ENCODE assay signal across 9 cellular contexts in the genomic region with DNA sequence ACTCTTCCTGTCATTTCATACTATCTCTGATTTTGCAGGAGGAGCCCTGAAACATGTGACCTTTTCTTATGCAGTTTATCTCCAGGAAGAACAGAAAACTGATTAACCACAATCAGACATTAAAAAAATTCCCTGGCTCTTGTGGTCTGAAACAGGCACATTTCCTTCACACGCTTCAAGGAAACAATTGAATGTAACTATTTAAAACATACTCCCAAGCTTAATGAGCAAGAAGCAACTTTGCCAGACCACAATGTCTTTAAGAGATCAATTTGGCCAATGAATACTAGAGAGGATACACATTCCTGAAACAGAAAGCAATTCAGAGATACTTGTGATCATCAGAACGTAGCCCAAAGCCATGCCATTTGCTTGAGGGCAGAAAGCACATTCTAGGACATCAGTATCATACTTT.
DNase-seq lines count a peak whose midpoint lies in the region; ATAC-seq and TF ChIP-seq lines count a peak whose summit lies in the region.
"Had no signal": no experiment of that assay in that cellular context is flagged by ENCODE, and none has a peak within 500 bp of the region (broad histone marks: within the 10 kb centered on the region; RNA-seq: fewer than 3 reads in every experiment).

No MANE protein-coding gene starts in this region.

- H3K4me2 ChIP-seq in PC-3 (ENCODE audit: low read length): no peak overlapping the region

- H3K4me1 ChIP-seq in breast epithelium: peaks cover 0 to 8% of the 10 kb centered on the region in 2 donors
- H3K4me1 ChIP-seq in thoracic aorta (ENCODE audit: control insufficient read depth in 1 of 2, low read depth in 2 of 2): peaks cover 25 to 68% of the 10 kb centered on the region in 2 donors
- peaks cover 10% of the 10 kb centered on the region for H3K4me1 ChIP-seq in PC-3 (ENCODE audit: insufficient read depth, low read length)

- peaks cover 47% of the 10 kb centered on the region for H3K79me2 ChIP-seq in PC-3 (ENCODE audit: low read length)

- H3K27ac Mint-ChIP-seq in MCF 10A (ENCODE audit: low read depth, unreplicated experiment): peak overlapping the region; percentile 24

- no peak overlapping the region for H2AFZ ChIP-seq in PC-3 (ENCODE audit: low read length)

- CTCF ChIA-PET in MCF 10A (lab: Yijun Ruan, JAX) (no interaction called here), PC-3 (lab: Charles Lee) (no interaction called here)

- no peaks in the 10 kb centered on the region for H3K36me3 ChIP-seq in breast epithelium
- no peaks in the 10 kb centered on the region for H3K36me3 ChIP-seq in thoracic aorta
- H3K36me3 ChIP-seq in PC-3 (ENCODE audit: low read depth, low read length): no peaks in the 10 kb centered on the region

- BruUV-seq in MCF 10A (replicated peaks; lab: Mats Ljungman, UMichigan) (no TSS peak), PC-3 (replicated peaks; lab: Mats Ljungman, UMichigan) (no TSS peak)

- no peaks in the 10 kb centered on the region for H4K20me1 ChIP-seq in PC-3 (ENCODE audit: low read length)

- ATAC-seq in thoracic aorta (ENCODE audit: insufficient number of reproducible peaks, low FRiP score, low read depth): no peak
- ATAC-seq in GM21619 (IDR thresholded peaks at IDR 0.05; ENCODE audit: unreplicated experiment): no peak
- ATAC-seq in PC-3: no peak

- H3K9me3 ChIP-seq in breast epithelium: no peaks in the 10 kb centered on the region
- H3K9me3 ChIP-seq in thoracic aorta: no peaks in the 10 kb centered on the region
- H3K9me3 ChIP-seq in PC-3 (ENCODE audit: low read length): no peaks in the 10 kb centered on the region

- intact Hi-C loops in MCF 10A (cut with micrococcal nuclease): no loop called here
- intact Hi-C loops in breast epithelium (cut with DNase I; ENCODE audit: low total_unique reads): no loop called here
- intact Hi-C loops in PC-3 (cut with micrococcal nuclease): no loop called here

- peaks cover 11% of the 10 kb centered on the region for H3K4me1 Mint-ChIP-seq in MCF 10A (ENCODE audit: insufficient read depth, unreplicated experiment)

- H3K27me3 Mint-ChIP-seq in MCF 10A (ENCODE audit: insufficient read depth, unreplicated experiment): no peaks in the 10 kb centered on the region

- POLR2A ChIA-PET in MCF 10A (lab: Yijun Ruan, JAX): interaction anchor here (1.8 kb wide), 1 partner anchor 28 kb away, joined by 8 read pairs; no protein-coding TSS in a partner anchor
- POLR2A ChIA-PET in PC-3 (lab: Charles Lee; ENCODE audit: unreplicated experiment): no interaction called here

- H3K27ac ChIP-seq in breast epithelium: peak overlapping the region in 1 of 2 donors; percentile 3
- H3K27ac ChIP-seq in thoracic aorta: no peak overlapping the region
- H3K27ac ChIP-seq in PC-3 (ENCODE audit: low read length): no peak overlapping the region

- H3K36me3 Mint-ChIP-seq in MCF 10A (ENCODE audit: insufficient read depth, unreplicated experiment): peaks cover 3% of the 10 kb centered on the region

- H3K4me3 ChIP-seq in breast epithelium (no peak overlapping the region), thoracic aorta (peak overlapping the region; percentile 16), PC-3 (ENCODE audit: low read length) (no peak overlapping the region)
- H3K4me3 ChIP-seq in Jurkat, Clone E6-1 (ENCODE audit: low read length): no peak overlapping the region

- H3K27me3 ChIP-seq in breast epithelium: no peaks in the 10 kb centered on the region
- no peaks in the 10 kb centered on the region for H3K27me3 ChIP-seq in thoracic aorta (replicated peaks; ENCODE audit: insufficient read depth)
- H3K27me3 ChIP-seq in PC-3 (ENCODE audit: low read length): no peaks in the 10 kb centered on the region

- no peaks in the 10 kb centered on the region for H3K9me3 Mint-ChIP-seq in MCF 10A (ENCODE audit: unreplicated experiment)

- no peak for TF ChIP-seq CTCF in MCF 10A (IDR thresholded peaks at IDR 0.05; ENCODE audit: unreplicated experiment)
- TF ChIP-seq CTCF in breast epithelium (IDR thresholded peaks at IDR 0.05): no peak
- TF ChIP-seq CTCF in thoracic aorta (IDR thresholded peaks at IDR 0.05): no peak
- TF ChIP-seq CTCF in PC-3 (conservative IDR thresholded peaks at IDR 0.05; ENCODE audit: low read depth, low read length): no peak

- no peaks in the 10 kb centered on the region for H3F3A ChIP-seq in PC-3 (ENCODE audit: low read length, unreplicated experiment)

- H3K9ac ChIP-seq in PC-3 (ENCODE audit: low read length): no peak overlapping the region

- TF ChIP-seq POLR2A in breast epithelium (IDR thresholded peaks at IDR 0.05): no peak

- peak overlapping the region; percentile 9 for H3K4me3 Mint-ChIP-seq in MCF 10A (ENCODE audit: unreplicated experiment)

- DNase-seq in MCF 10A (ENCODE audit: unreplicated experiment) (no peak), breast epithelium (ENCODE audit: low spot score in 2 of 2) (no peak), epidermal melanocyte (ENCODE audit: insufficient read length, low spot score) (peak; percentile 52), thoracic aorta (ENCODE audit: low spot score) (no peak), cerebellar cortex (ENCODE audit: low spot score) (no peak), PC-3 (no peak)
- DNase-seq in Jurkat, Clone E6-1 (ENCODE audit: low read depth, low spot score): peak; percentile 36
- DNase-seq: GDM1 had no signal

- no peaks in the 10 kb centered on the region for H3K9me2 ChIP-seq in PC-3 (replicated peaks; ENCODE audit: low read length)

Comparison
In these comparisons a context has a peak if more than half of its experiments do, and no peak if none do; other contexts are left out.
1. DNase-seq: peak in Jurkat, Clone E6-1 (single experiment) and epidermal melanocyte (single experiment); none in MCF 10A (single experiment), breast epithelium (0 of 2), thoracic aorta (single experiment), cerebellar cortex (single experiment) and PC-3 (single experiment).